Comparison of ENCODE assay signal across 22 cellular contexts in the genomic region with DNA sequence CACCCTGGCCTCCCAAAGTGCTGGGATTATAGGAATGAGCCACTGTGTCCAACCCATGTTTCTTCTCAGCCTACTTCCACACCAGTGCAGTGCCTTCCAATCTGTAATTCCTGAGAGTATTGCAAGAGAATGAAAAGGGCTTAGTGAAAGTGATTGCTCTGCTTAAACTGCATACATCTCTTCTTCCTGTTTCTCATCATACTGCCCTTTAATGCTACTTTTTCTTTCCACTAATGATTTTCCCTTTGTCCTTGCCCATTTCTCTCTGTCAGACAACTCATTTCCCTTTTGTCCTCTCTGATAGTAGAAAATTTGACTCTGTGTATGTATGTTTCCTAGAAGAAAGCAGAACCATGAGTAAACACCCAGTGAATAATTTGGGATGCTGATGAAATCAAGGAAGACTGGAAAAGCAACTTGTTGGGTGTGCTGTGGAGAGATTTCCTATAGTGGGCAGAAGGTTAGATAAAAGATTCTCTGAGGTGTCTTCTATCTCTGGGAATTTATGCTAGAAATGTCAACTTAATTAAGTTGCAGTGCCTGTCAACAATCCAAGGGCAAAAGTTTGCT.
DNase-seq lines count a peak whose midpoint lies in the region; ATAC-seq and TF ChIP-seq lines count a peak whose summit lies in the region.
"Had no signal": no experiment of that assay in that cellular context is flagged by ENCODE, and none has a peak within 500 bp of the region (broad histone marks: within the 10 kb centered on the region; RNA-seq: fewer than 3 reads in every experiment).

No MANE protein-coding gene starts in this region.

- H3K4me3 ChIP-seq in osteoblast (ENCODE audit: insufficient read depth, low read length) (no peak overlapping the region), prostate gland (no peak overlapping the region)
- H3K4me3 ChIP-seq: ovary, transverse colon had no signal

- no peaks in the 10 kb centered on the region for H3K9me3 Mint-ChIP-seq in HFFc6
- H3K9me3 Mint-ChIP-seq: activated naive CD4-positive, alpha-beta T cell treated with anti-CD3 and anti-CD28 coated beads, Interleukin-2, amount 50 U/mL, for 72 hours; brain; naive B cell; stimulated activated naive CD8-positive, alpha-beta T cell treated with anti-CD3 and anti-CD28 coated beads, Interleukin-15, amount 100 ng/mL, for 72 hours had no signal

- H3K27me3 ChIP-seq in osteoblast (ENCODE audit: insufficient read depth, low read length): no peaks in the 10 kb centered on the region
- no peaks in the 10 kb centered on the region for H3K27me3 ChIP-seq in prostate gland (replicated peaks; ENCODE audit: insufficient read depth)
- H3K27me3 ChIP-seq: ovary, transverse colon had no signal

- H4K20me1 ChIP-seq in osteoblast (ENCODE audit: insufficient read depth, low read length): no peaks in the 10 kb centered on the region

- intact Hi-C loops in prostate gland (cut with DNase I): loop anchor here (5.0 kb wide), 1 partner anchor 104 kb away; a partner anchor contains a TSS

- no peak overlapping the region for H3K27ac Mint-ChIP-seq in HFFc6
- H3K27ac Mint-ChIP-seq: activated naive CD4-positive, alpha-beta T cell treated with anti-CD3 and anti-CD28 coated beads, Interleukin-2, amount 50 U/mL, for 72 hours; brain had no signal

- TF ChIP-seq POLR2A in prostate gland (IDR thresholded peaks at IDR 0.05): no peak

- DNase-seq in SIG-M5 treated with dmso at 0.1 percent for 504 hours (lab: John Stamatoyannopoulos, UW; ENCODE audit: unreplicated experiment): peak; percentile 46
- DNase-seq in SIG-M5 (lab: John Stamatoyannopoulos, UW): no peak
- no peak for DNase-seq in HFFc6
- DNase-seq in amniotic epithelial cell (ENCODE audit: low read depth): peak; percentile 5
- DNase-seq in osteoblast (ENCODE audit: insufficient read length, low spot score, missing footprints): no peak
- no peak for DNase-seq in foreskin melanocyte
- DNase-seq in prostate gland (ENCODE audit: low spot score): no peak
- DNase-seq: 8988T; activated T-cell treated with anti-CD3 and anti-CD28 coated beads, Interleukin-2, amount 50 U/mL, for 48 hours; cortex of kidney; kidney glomerular epithelial cell; mammary epithelial cell; naive B cell; NCI-H1694 treated with DMSO at 0.1 percent for 48 hours; ovary; stimulated activated CD4-positive, alpha-beta T cell treated with anti-CD3 and anti-CD28 coated beads, Interleukin-2, amount 100 ng/mL, for 24 hours; stimulated activated naive CD8-positive, alpha-beta T cell treated with anti-CD3 and anti-CD28 coated beads, Interleukin-15, amount 100 ng/mL, for 72 hours; transverse colon had no signal

- no peak overlapping the region for H3K4me2 ChIP-seq in osteoblast (ENCODE audit: insufficient read depth, low read length)

- H3K36me3 Mint-ChIP-seq in HFFc6 (ENCODE audit: low read depth): no peaks in the 10 kb centered on the region
- H3K36me3 Mint-ChIP-seq: brain, naive B cell had no signal

- TF ChIP-seq CTCF in HFFc6 (IDR thresholded peaks at IDR 0.05) (peak; percentile 8; the same call in 1 of the 2 replicates), osteoblast (IDR thresholded peaks at IDR 0.05; ENCODE audit: extremely low read depth, low read depth, low read length) (no peak), prostate gland (IDR thresholded peaks at IDR 0.05) (no peak)

- H3K4me1 ChIP-seq in osteoblast (ENCODE audit: insufficient read depth, low read length) (peaks cover 13% of the 10 kb centered on the region), prostate gland (replicated peaks) (peaks cover 5% of the 10 kb centered on the region)

- H3K79me2 ChIP-seq in osteoblast (ENCODE audit: insufficient read depth, low read length): no peaks in the 10 kb centered on the region

- peak overlapping the region; percentile 67 for H2AFZ ChIP-seq in osteoblast (ENCODE audit: low read length)

- no peaks in the 10 kb centered on the region; the same call in none of the 2 replicates for H3K27me3 Mint-ChIP-seq in HFFc6 (ENCODE audit: insufficient read depth)
- H3K27me3 Mint-ChIP-seq: brain; naive B cell; stimulated activated naive CD8-positive, alpha-beta T cell treated with anti-CD3 and anti-CD28 coated beads, Interleukin-15, amount 100 ng/mL, for 72 hours had no signal

- ATAC-seq in GM18868 (IDR thresholded peaks at IDR 0.05; ENCODE audit: unreplicated experiment): no peak
- ATAC-seq: activated naive CD4-positive, alpha-beta T cell treated with anti-CD3 and anti-CD28 coated beads, Interleukin-2, amount 50 U/mL, for 72 hours; HCT116; stimulated activated naive CD8-positive, alpha-beta T cell treated with anti-CD3 and anti-CD28 coated beads, Interleukin-15, amount 100 ng/mL, for 72 hours had no signal

- no peaks in the 10 kb centered on the region for H3K9me3 ChIP-seq in osteoblast (ENCODE audit: low read depth, low read length)
- H3K9me3 ChIP-seq in prostate gland: no peaks in the 10 kb centered on the region
- H3K9me3 ChIP-seq: ovary, transverse colon had no signal

- H3K36me3 ChIP-seq in osteoblast (ENCODE audit: insufficient read depth, low read length): no peaks in the 10 kb centered on the region
- H3K36me3 ChIP-seq in prostate gland: no peaks in the 10 kb centered on the region
- H3K36me3 ChIP-seq: ovary, transverse colon had no signal

- H3K4me3 Mint-ChIP-seq in HFFc6: no peak overlapping the region
- H3K4me3 Mint-ChIP-seq: brain; stimulated activated naive CD8-positive, alpha-beta T cell treated with anti-CD3 and anti-CD28 coated beads, Interleukin-15, amount 100 ng/mL, for 72 hours had no signal

- H3K27ac ChIP-seq in osteoblast (ENCODE audit: low read depth, low read length) (no peak overlapping the region), prostate gland (no peak overlapping the region)
- H3K27ac ChIP-seq: ovary, transverse colon had no signal

- peaks cover 31% of the 10 kb centered on the region for H3K4me1 Mint-ChIP-seq in HFFc6 (ENCODE audit: low read depth)

Comparison
In these comparisons a context has a peak if more than half of its experiments do, and no peak if none do; other contexts are left out.
1. DNase-seq: peak in SIG-M5 treated with dmso at 0.1 percent for 504 hours (single experiment) and amniotic epithelial cell (single experiment); none in SIG-M5 (single experiment), HFFc6 (single experiment), osteoblast (single experiment), foreskin melanocyte (single experiment) and prostate gland (single experiment).